In the genomic region with DNA sequence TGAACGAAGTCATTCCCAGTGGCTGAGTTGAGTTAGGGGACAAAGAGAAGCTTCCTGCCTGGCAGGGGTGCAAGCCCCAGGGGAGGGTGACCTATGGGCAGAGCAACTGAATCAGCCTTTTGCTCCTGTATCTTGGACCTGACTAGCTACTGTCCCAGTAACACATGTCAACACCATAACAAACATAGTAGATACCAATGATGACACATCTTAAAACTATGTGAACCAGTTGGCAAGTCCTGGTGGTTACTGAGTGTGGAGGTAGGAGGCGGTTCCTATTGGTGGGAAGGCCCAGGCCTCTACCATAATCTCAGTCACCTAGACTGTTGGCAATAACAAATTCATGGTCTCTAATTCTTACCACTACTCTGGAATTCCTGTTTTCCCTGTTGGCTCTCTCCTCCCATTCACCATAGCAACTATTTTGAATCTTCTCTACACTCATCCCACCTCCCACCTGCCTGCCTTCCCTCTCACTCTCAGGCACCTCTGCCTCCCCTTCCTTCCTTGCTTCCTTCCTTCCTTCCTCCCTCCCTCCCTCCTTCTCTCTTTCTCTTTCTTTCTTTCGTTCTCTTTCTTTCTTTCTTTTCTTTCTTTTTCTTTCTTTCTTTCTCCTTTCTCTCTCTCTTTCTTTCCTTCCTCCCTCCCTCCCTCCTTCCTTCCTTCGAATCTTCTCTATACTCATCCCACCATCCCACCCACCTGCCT, we compare ENCODE assay signal across 8 cellular contexts. TPM values are rescaled to one million over a fixed set of nuclear protein-coding genes. Genes with fewer than 3 reads are reported as not detected.
A peak's percentile ranks its signal among the peaks of the same experiment; 100 is the strongest.
DNase-seq lines count a peak whose midpoint lies in the region; ATAC-seq and TF ChIP-seq lines count a peak whose summit lies in the region.

No MANE protein-coding gene starts in this region.

- H2BK5ac ChIP-seq in trophoblast cell (ENCODE audit: low read depth, low read length, poor library complexity) = no peak overlapping the region

- H3K9me3 ChIP-seq in trophoblast cell (ENCODE audit: insufficient read depth, low read depth, low read length) = no peaks in the 10 kb centered on the region
- no peaks in the 10 kb centered on the region for H3K9me3 ChIP-seq in gastroesophageal sphincter

- H3K27ac Mint-ChIP-seq in osteocyte (ENCODE audit: unreplicated experiment) = no peak overlapping the region

- H3K9me3 Mint-ChIP-seq in osteocyte (ENCODE audit: unreplicated experiment) = no peaks in the 10 kb centered on the region

- H2AFZ ChIP-seq in trophoblast cell (ENCODE audit: insufficient read depth, low read length, poor library complexity) = no peak overlapping the region

- TF ChIP-seq POLR2A in gastroesophageal sphincter (IDR thresholded peaks at IDR 0.05) = no peak

- no peak overlapping the region for H4K91ac ChIP-seq in trophoblast cell (ENCODE audit: low read depth, low read length)

- no peak overlapping the region for H4K8ac ChIP-seq in trophoblast cell (ENCODE audit: low read depth, low read length)

- H3K36me3 ChIP-seq in trophoblast cell (ENCODE audit: control insufficient read depth in 1 of 2, insufficient read depth in 2 of 2, low read length in 2 of 2) (no peaks in the 10 kb centered on the region), gastroesophageal sphincter (no peaks in the 10 kb centered on the region)

- H3K4me2 ChIP-seq in trophoblast cell (ENCODE audit: low read length) = no peak overlapping the region

- peaks cover 44% of the 10 kb centered on the region for H3K27me3 Mint-ChIP-seq in osteocyte (ENCODE audit: unreplicated experiment)

- H3K79me1 ChIP-seq in trophoblast cell (ENCODE audit: low read length) = no peaks in the 10 kb centered on the region

- peaks cover 6% of the 10 kb centered on the region for H3K4me1 Mint-ChIP-seq in osteocyte (ENCODE audit: unreplicated experiment)

- no peaks in the 10 kb centered on the region for H3K79me2 ChIP-seq in trophoblast cell (ENCODE audit: control insufficient read depth, insufficient read depth, low read length, poor library complexity)

- H3K4me3 ChIP-seq in epithelial cell of esophagus (ENCODE audit: low read length) = no peak overlapping the region
- H3K4me3 ChIP-seq in trophoblast cell (ENCODE audit: low read depth, low read length) = no peak overlapping the region
- no peak overlapping the region for H3K4me3 ChIP-seq in gastroesophageal sphincter

- H3K4me3 Mint-ChIP-seq in osteocyte (ENCODE audit: unreplicated experiment) = no peak overlapping the region

- WGBS in trophoblast cell (ENCODE audit: extremely low coverage, insufficient coverage, insufficient read length) = 100% methylated on average over 1 of the region's 4 CpGs
- WGBS in gastroesophageal sphincter (ENCODE audit: low coverage in 1 of 2), 2 donors = 69 to 75% methylated on average over 3 to 4 of the region's 4 CpGs

- H3K18ac ChIP-seq in trophoblast cell (ENCODE audit: low read length) = no peak overlapping the region

- H3K4me1 ChIP-seq in trophoblast cell (ENCODE audit: control insufficient read depth in 1 of 2, insufficient read depth in 2 of 2, low read length in 2 of 2) = peaks cover 3 to 6% of the 10 kb centered on the region in 2 experiments
- H3K4me1 ChIP-seq in gastroesophageal sphincter = peaks cover 0 to 17% (median 0%) of the 10 kb centered on the region in 3 donors

- no peaks in the 10 kb centered on the region for H3K36me3 Mint-ChIP-seq in osteocyte (ENCODE audit: unreplicated experiment)

- no peak overlapping the region for H3K9ac ChIP-seq in trophoblast cell (ENCODE audit: low read length)

- no peak overlapping the region for H2BK12ac ChIP-seq in trophoblast cell (ENCODE audit: low read length)

- H3K27ac ChIP-seq in trophoblast cell (ENCODE audit: low read depth, low read length) = no peak overlapping the region
- no peak overlapping the region for H3K27ac ChIP-seq in gastroesophageal sphincter

- TF ChIP-seq CTCF in epithelial cell of esophagus (IDR thresholded peaks at IDR 0.05; ENCODE audit: insufficient read depth, low read depth, low read length, missing control alignments) (no peak), gastroesophageal sphincter (IDR thresholded peaks at IDR 0.05) (no peak), osteocyte (IDR thresholded peaks at IDR 0.05) (no peak)

- H3K14ac ChIP-seq in trophoblast cell (ENCODE audit: low read length) = no peak overlapping the region

- no peak overlapping the region for H2BK120ac ChIP-seq in trophoblast cell (ENCODE audit: insufficient read depth, low read length, poor library complexity)

- no peak overlapping the region for H2AK5ac ChIP-seq in trophoblast cell (ENCODE audit: low read length)

- H4K12ac ChIP-seq in trophoblast cell (ENCODE audit: low read depth, low read length) = no peak overlapping the region

- no peak for TF ChIP-seq EP300 in gastroesophageal sphincter (IDR thresholded peaks at IDR 0.05)

- no peak for ATAC-seq in gastroesophageal sphincter

- DNase-seq in SIG-M5 treated with dmso at 0.1 percent for 504 hours (lab: John Stamatoyannopoulos, UW; ENCODE audit: unreplicated experiment) (peak; percentile 30), SIG-M5 (lab: John Stamatoyannopoulos, UW) (no peak), RKO (ENCODE audit: low spot score) (peak; percentile 82), epithelial cell of esophagus (ENCODE audit: low read depth) (peak; percentile 95), trophoblast cell (peak; percentile 81 to 98), NCI-H1105 treated with DMSO at 0.1 percent for 48 hours (lab: John Stamatoyannopoulos, UW) (no peak), osteocyte (ENCODE audit: extremely low spot score, unreplicated experiment) (no peak)

- H3K23ac ChIP-seq in trophoblast cell (ENCODE audit: low read length) = no peak overlapping the region

- H3K27me3 ChIP-seq in trophoblast cell (ENCODE audit: insufficient read depth, low read length) = no peaks in the 10 kb centered on the region
- no peaks in the 10 kb centered on the region for H3K27me3 ChIP-seq in gastroesophageal sphincter

- no peak overlapping the region for H3K4ac ChIP-seq in trophoblast cell (ENCODE audit: low read depth, low read length)

RNA-seq across cellular contexts. Expression of a gene that starts 8.1 kb away (rescaled TPM):
- polyA plus RNA-seq in trophoblast cell (2013) = 0.01 TPM in 2 replicates
- total RNA-seq in gastroesophageal sphincter = 1 to 10 TPM; 2.0 to 3.3 (median 3.0) TPM
- total RNA-seq in osteocyte = 0.08 and 0.30 TPM in 2 replicates

Comparison
In these comparisons a context has a peak if more than half of its experiments do, and no peak if none do; other contexts are left out.
1. DNase-seq: peak in SIG-M5 treated with dmso at 0.1 percent for 504 hours (single experiment), RKO (single experiment), epithelial cell of esophagus (single experiment) and trophoblast cell (2 of 2); none in SIG-M5 (single experiment), NCI-H1105 treated with DMSO at 0.1 percent for 48 hours (single experiment) and osteocyte (single experiment).